ENCODE assay signal across 8 cellular contexts in genomic region chr5:56909294-56910122, GRCh38. TPM values are rescaled to one million over a fixed set of nuclear protein-coding genes. Genes with fewer than 3 reads are reported as not detected.
DNase-seq lines count a peak whose midpoint lies in the region; ATAC-seq and TF ChIP-seq lines count a peak whose summit lies in the region.

TSS of gene SETD9 (plus strand) at chr5:56909596. CDS start at chr5:56909646, 50 bp downstream.

- H3K4me1 Mint-ChIP-seq in nephron: peaks cover 17% of the 10 kb centered on the region

- no peaks in the 10 kb centered on the region for H3K27me3 ChIP-seq in H7 (ENCODE audit: control insufficient read depth, insufficient read depth, low read length)
- no peaks in the 10 kb centered on the region for H3K27me3 ChIP-seq in Loucy (ENCODE audit: insufficient read depth, low read length, poor library complexity, severe bottlenecking)
- no peaks in the 10 kb centered on the region for H3K27me3 ChIP-seq in RWPE2 (ENCODE audit: insufficient read depth, poor library complexity, severe bottlenecking)

- peaks cover 21% of the 10 kb centered on the region for H3K4me1 ChIP-seq in Loucy (ENCODE audit: insufficient read depth, low read length, poor library complexity, severe bottlenecking)
- H3K4me1 ChIP-seq in RWPE2 (ENCODE audit: insufficient read depth, poor library complexity, severe bottlenecking): peaks cover 6% of the 10 kb centered on the region

- H3K4me3 ChIP-seq in H7 (ENCODE audit: insufficient read depth, low read depth, low read length) (peak within 1 kb of the TSS; percentile 78), Loucy (ENCODE audit: low read length, poor library complexity, severe bottlenecking) (peak within 1 kb of the TSS; percentile 86), RWPE2 (ENCODE audit: severe bottlenecking) (peak within 1 kb of the TSS; percentile 69), fibroblast of the aortic adventitia (ENCODE audit: low read depth, low read length) (peak within 1 kb of the TSS; percentile 80)

- peak within 1 kb of the TSS; percentile 93 to 97 (median 97) for H3K27ac Mint-ChIP-seq in nephron

- no peaks in the 10 kb centered on the region for H4K20me1 ChIP-seq in Loucy (ENCODE audit: insufficient read depth, low read length, poor library complexity, severe bottlenecking)

- H3K36me3 ChIP-seq in H7 (replicated peaks; ENCODE audit: control insufficient read depth, insufficient read depth, low read length) (no peaks in the 10 kb centered on the region), Loucy (ENCODE audit: insufficient read depth, low read length) (no peaks in the 10 kb centered on the region), RWPE2 (ENCODE audit: low read depth) (no peaks in the 10 kb centered on the region)

- H3K9me2 ChIP-seq in Loucy (replicated peaks; ENCODE audit: low read depth, low read length): no peaks in the 10 kb centered on the region

- peaks cover 3% of the 10 kb centered on the region for H3K27me3 Mint-ChIP-seq in nephron (ENCODE audit: low read depth)

- H2AFZ ChIP-seq in Loucy (ENCODE audit: low read length): peak within 1 kb of the TSS; percentile 96

- TF ChIP-seq CTCF in Loucy (conservative IDR thresholded peaks at IDR 0.05; ENCODE audit: low read length): no peak
- TF ChIP-seq CTCF in RWPE2 (IDR thresholded peaks at IDR 0.05; ENCODE audit: poor library complexity, severe bottlenecking): no peak
- TF ChIP-seq CTCF in fibroblast of the aortic adventitia (IDR thresholded peaks at IDR 0.05; ENCODE audit: insufficient read depth, low read length): no peak
- TF ChIP-seq CTCF in nephron (IDR thresholded peaks at IDR 0.05; ENCODE audit: unreplicated experiment in 3 of 3): no peak

- H3K36me3 Mint-ChIP-seq in nephron (ENCODE audit: low read depth): peaks cover 9% of the 10 kb centered on the region

- peaks cover 8% of the 10 kb centered on the region for H3K9me3 Mint-ChIP-seq in nephron

- peak within 1 kb of the TSS; percentile 49 for H3K27ac ChIP-seq in RWPE2 (ENCODE audit: poor library complexity, severe bottlenecking)

- H3K4me2 ChIP-seq in Loucy (ENCODE audit: low read depth, low read length, poor library complexity, severe bottlenecking): peak within 1 kb of the TSS; percentile 85

- peaks cover 15% of the 10 kb centered on the region for H3K79me2 ChIP-seq in Loucy (ENCODE audit: insufficient read depth, low read length)

- peak; percentile 98 for DNase-seq in ELF-1 (ENCODE audit: low read depth, low spot score)
- DNase-seq in H7: peak; percentile 96
- peak; percentile 99 for DNase-seq in RWPE2 (ENCODE audit: low spot score)
- peak; percentile 95 for DNase-seq in activated effector memory CD4-positive, alpha-beta T cell treated with anti-CD3 and anti-CD28 coated beads, Interleukin-2, amount 50 U/mL, for 16 hours
- peak; percentile 95 for DNase-seq in fibroblast of the aortic adventitia (ENCODE audit: low read depth)
- peak; percentile 96 for DNase-seq in stimulated activated naive CD8-positive, alpha-beta T cell treated with anti-CD3 and anti-CD28 coated beads, Interleukin-15, Interleukin-2, amounts not matched to agents 100 U/mL and 50 U/mL, for 24 hours

- H3F3A ChIP-seq in Loucy (ENCODE audit: low read depth): no peaks in the 10 kb centered on the region

- H3K9me3 ChIP-seq in Loucy (ENCODE audit: insufficient read depth, low read depth, low read length): no peaks in the 10 kb centered on the region; the same call in 1 of the 2 replicates
- H3K9me3 ChIP-seq in RWPE2 (ENCODE audit: severe bottlenecking): no peaks in the 10 kb centered on the region

- peak within 1 kb of the TSS; percentile 86 to 95 (median 93) for H3K4me3 Mint-ChIP-seq in nephron

- peak within 1 kb of the TSS; percentile 96 for H3K9ac ChIP-seq in Loucy (ENCODE audit: low read depth, low read length, poor library complexity, severe bottlenecking)

- peak; percentile 91 for ATAC-seq in RWPE2 (ENCODE audit: low read depth)
- peak; percentile 90 for ATAC-seq in stimulated activated naive CD8-positive, alpha-beta T cell treated with anti-CD3 and anti-CD28 coated beads, Interleukin-15, Interleukin-2, amounts not matched to agents 100 U/mL and 50 U/mL, for 24 hours

RNA-seq across cellular contexts. Expression of gene SETD9, which starts in this region (rescaled TPM):
- 10.1 and 14.4 TPM in 2 replicates for total RNA-seq in H7 (2014; rRNA removed; shearing (Covaris generic))
- total RNA-seq in fibroblast of the aortic adventitia (ENCODE audit: low replicate concordance): 7.6 and 10.6 TPM in 2 replicates

Comparison
In these comparisons a context has a peak if more than half of its experiments do, and no peak if none do; other contexts are left out.
1. Peak in every context shown above with its lines: DNase-seq, ATAC-seq, H3K4me3 ChIP-seq and H3K27ac ChIP-seq.